In the genomic region with DNA sequence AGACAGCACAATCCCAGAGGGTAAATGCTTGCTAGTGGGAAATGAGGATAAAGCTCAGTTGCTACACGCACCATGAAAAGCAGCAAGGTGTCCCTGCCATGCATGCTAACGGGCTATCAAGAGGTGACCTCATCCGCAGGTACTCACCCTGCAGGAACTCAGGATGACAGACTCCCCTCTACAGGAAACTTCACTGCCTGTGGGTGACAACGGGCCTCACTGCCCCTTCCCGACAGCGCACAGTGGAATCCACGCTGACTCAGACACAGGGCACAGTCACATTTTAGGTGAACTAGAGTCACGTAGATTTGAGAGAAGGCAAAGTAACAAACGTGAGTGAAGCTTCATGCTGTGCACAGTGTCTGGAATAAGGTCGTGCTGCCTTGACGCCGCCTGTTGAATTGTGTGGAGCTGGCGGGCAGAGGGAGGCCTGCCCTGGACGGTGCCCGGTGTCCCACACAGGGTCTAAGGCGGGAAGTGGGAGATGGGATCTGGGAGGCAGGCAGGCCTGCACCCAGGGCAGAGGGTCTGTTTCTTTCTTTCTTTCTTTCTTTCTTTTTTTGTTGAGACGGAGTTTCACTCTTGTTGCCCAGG, we compare ENCODE assay signal across 28 cellular contexts.
"Had no signal": no experiment of that assay in that cellular context is flagged by ENCODE, and none has a peak within 500 bp of the region (broad histone marks: within the 10 kb centered on the region; RNA-seq: fewer than 3 reads in every experiment).

No MANE protein-coding gene starts in this region.

- H3K4me1 Mint-ChIP-seq: activated CD4-positive, alpha-beta T cell treated with anti-CD3 and anti-CD28 coated beads for 36 hours; activated naive CD8-positive, alpha-beta T cell treated with anti-CD3 and anti-CD28 coated beads, Interleukin-2, amount 10 ng/mL, durations not matched to agents 7 days and 5 days; brain had no signal

- H3K27ac Mint-ChIP-seq: activated CD4-positive, alpha-beta T cell treated with anti-CD3 and anti-CD28 coated beads for 36 hours; activated naive CD4-positive, alpha-beta T cell treated with anti-CD3 and anti-CD28 coated beads for 36 hours; activated naive CD8-positive, alpha-beta T cell treated with anti-CD3 and anti-CD28 coated beads, Interleukin-2, amount 10 ng/mL, durations not matched to agents 7 days and 5 days; activated T-helper 1 cell treated with anti-CD3 and anti-CD28 coated beads, Interleukin-12 subunit alpha, Interleukin-12 subunit beta, Interleukin-2, Interleukin-4 antibody, amounts not matched to agents 30 ng/mL and 10 ng/mL and 1 ng/mL, durations not matched to agents 14 hours and 24 hours and 36 hours; brain; T-helper 2 cell treated with Interferon-gamma antibody and Interleukin-4, amounts not matched to agents 5 μg/mL and 100 μg/mL, for 36 hours had no signal

- DNase-seq: activated CD4-positive, alpha-beta T cell treated with anti-CD3 and anti-CD28 coated beads for 36 hours; activated CD4-positive, alpha-beta T cell treated with anti-CD3 and anti-CD28 coated beads, Interleukin-2, amount 50 U/mL, for 48 hours; activated CD4-positive, CD25-positive, alpha-beta regulatory T cell; activated CD8-positive, alpha-beta memory T cell treated with anti-CD3 and anti-CD28 coated beads for 24 hours; activated effector memory CD4-positive, alpha-beta T cell treated with anti-CD3 and anti-CD28 coated beads, Interleukin-2, amount 50 U/mL, for 16 hours; activated naive CD4-positive, alpha-beta T cell treated with anti-CD3 and anti-CD28 coated beads for 36 hours; activated naive CD8-positive, alpha-beta T cell treated with anti-CD3 and anti-CD28 coated beads, Interleukin-2, amount 10 ng/mL, durations not matched to agents 7 days and 5 days; cerebellar nuclear complex; colonic mucosa; effector CD8-positive, alpha-beta T cell; left cardiac atrium; left ventricle myocardium superior; occipital lobe; stimulated activated CD4-positive, alpha-beta T cell treated with anti-CD3 and anti-CD28 coated beads, Interleukin-1b, Interleukin-23, amount 100 ng/mL, for 48 hours; stimulated activated CD4-positive, alpha-beta T cell treated with anti-CD3 and anti-CD28 coated beads, Interleukin-4, amount 100 ng/mL, for 4 hours; stimulated activated CD8-positive, alpha-beta memory T cell treated with anti-CD3 and anti-CD28 coated beads, Interleukin-4, amount 100 ng/mL, for 48 hours; stimulated activated naive CD4-positive, alpha-beta T cell; tibial artery had no signal

- H3K27me3 ChIP-seq: ascending aorta, colonic mucosa, right atrium auricular region, suprapubic skin, tibial artery had no signal

- H3K4me3 ChIP-seq: ascending aorta, cardiac muscle cell, colonic mucosa, right atrium auricular region, smooth muscle cell, suprapubic skin, tibial artery had no signal

- FAIRE-seq: frontal cortex, islet of Langerhans had no signal

- H3K36me3 ChIP-seq: ascending aorta, cardiac muscle cell, colonic mucosa, right atrium auricular region, suprapubic skin, tibial artery had no signal

- ATAC-seq: activated CD4-positive, alpha-beta T cell treated with anti-CD3 and anti-CD28 coated beads for 36 hours; left cardiac atrium; left ventricle myocardium superior had no signal

- H3K9me3 ChIP-seq: ascending aorta, colonic mucosa, right atrium auricular region, suprapubic skin had no signal

- H3K4me1 ChIP-seq: ascending aorta, colonic mucosa, right atrium auricular region, suprapubic skin, tibial artery had no signal

- H3K9me3 Mint-ChIP-seq: activated naive CD8-positive, alpha-beta T cell treated with anti-CD3 and anti-CD28 coated beads, Interleukin-2, amount 10 ng/mL, durations not matched to agents 7 days and 5 days had no signal

- H3K4me2 ChIP-seq: smooth muscle cell had no signal

- H3K36me3 Mint-ChIP-seq: activated naive CD8-positive, alpha-beta T cell treated with anti-CD3 and anti-CD28 coated beads, Interleukin-2, amount 10 ng/mL, durations not matched to agents 7 days and 5 days; brain had no signal

- H3K4me3 Mint-ChIP-seq: activated CD4-positive, alpha-beta T cell treated with anti-CD3 and anti-CD28 coated beads for 36 hours; activated naive CD4-positive, alpha-beta T cell treated with anti-CD3 and anti-CD28 coated beads for 36 hours; activated naive CD8-positive, alpha-beta T cell treated with anti-CD3 and anti-CD28 coated beads, Interleukin-2, amount 10 ng/mL, durations not matched to agents 7 days and 5 days; activated T-helper 1 cell treated with anti-CD3 and anti-CD28 coated beads, Interleukin-12 subunit alpha, Interleukin-12 subunit beta, Interleukin-2, Interleukin-4 antibody, amounts not matched to agents 30 ng/mL and 10 ng/mL and 1 ng/mL, durations not matched to agents 14 hours and 24 hours and 36 hours; brain; T-helper 2 cell treated with Interferon-gamma antibody and Interleukin-4, amounts not matched to agents 5 μg/mL and 100 μg/mL, for 36 hours had no signal

- H3K27ac ChIP-seq: ascending aorta, cardiac muscle cell, colonic mucosa, right atrium auricular region, suprapubic skin, tibial artery had no signal

- H3K27me3 Mint-ChIP-seq: activated CD4-positive, alpha-beta T cell treated with anti-CD3 and anti-CD28 coated beads for 36 hours; activated naive CD8-positive, alpha-beta T cell treated with anti-CD3 and anti-CD28 coated beads, Interleukin-2, amount 10 ng/mL, durations not matched to agents 7 days and 5 days; brain had no signal
